9 cellular contexts compared by ENCODE assay signal in genomic region chr2:14303366-14304115, GRCh38.
DNase-seq lines count a peak whose midpoint lies in the region; ATAC-seq, FAIRE-seq and TF ChIP-seq lines count a peak whose summit lies in the region.
"Had no signal": no experiment of that assay in that cellular context is flagged by ENCODE, and none has a peak within 500 bp of the region (broad histone marks: within the 10 kb centered on the region; RNA-seq: fewer than 3 reads in every experiment).

No MANE protein-coding gene starts in this region.

- H4K20me1 ChIP-seq in GM12878 (ENCODE audit: control insufficient read depth, insufficient read depth) = no peaks in the 10 kb centered on the region

- ATAC-seq in GM19023 (IDR thresholded peaks at IDR 0.05; ENCODE audit: unreplicated experiment) = peak; percentile 80
- ATAC-seq in HG02571 (IDR thresholded peaks at IDR 0.05; ENCODE audit: unreplicated experiment) = peak; percentile 82
- peak; percentile 90 for ATAC-seq in HG03342 (IDR thresholded peaks at IDR 0.05; ENCODE audit: unreplicated experiment)
- ATAC-seq in GM12878 = peak; percentile 91
- ATAC-seq in T-helper 17 cell = no peak

- 0 out of 2 replicates have a peak overlapping the region, but pooled peaks have one; percentile 9 for H3K4me2 ChIP-seq in GM12878 (ENCODE audit: control insufficient read depth, insufficient read depth)

- no peak overlapping the region for H3K9ac ChIP-seq in GM12878 (ENCODE audit: control insufficient read depth, insufficient read depth, low read length)

- no peaks in the 10 kb centered on the region for H3K27me3 Mint-ChIP-seq in activated naive CD8-positive, alpha-beta T cell treated with anti-CD3 and anti-CD28 coated beads for 36 hours
- H3K27me3 Mint-ChIP-seq in T-helper 17 cell = no peaks in the 10 kb centered on the region
- no peaks in the 10 kb centered on the region for H3K27me3 Mint-ChIP-seq in endothelial cell (ENCODE audit: unreplicated experiment)

- BruUV-seq in GM12878 (replicated peaks; lab: Mats Ljungman, UMichigan) = no TSS peak

- TF ChIP-seq RAD21 in GM12878 (IDR thresholded peaks at IDR 0.05; ENCODE audit: insufficient read depth, low read depth, low read length) = no peak

- no peak overlapping the region for H3K27ac Mint-ChIP-seq in activated naive CD8-positive, alpha-beta T cell treated with anti-CD3 and anti-CD28 coated beads for 36 hours
- no peak overlapping the region for H3K27ac Mint-ChIP-seq in T-helper 17 cell
- H3K27ac Mint-ChIP-seq in endothelial cell (ENCODE audit: unreplicated experiment) = no peak overlapping the region

- no peaks in the 10 kb centered on the region for H3K4me1 Mint-ChIP-seq in activated naive CD8-positive, alpha-beta T cell treated with anti-CD3 and anti-CD28 coated beads for 36 hours
- H3K4me1 Mint-ChIP-seq in T-helper 17 cell (no peaks in the 10 kb centered on the region), endothelial cell (ENCODE audit: unreplicated experiment) (peaks cover 4% of the 10 kb centered on the region)

- DNase-seq in GM12878 (ENCODE audit: low read depth, low spot score) (peak; percentile 45), NCI-H748 (lab: John Stamatoyannopoulos, UW; ENCODE audit: unreplicated experiment) (no peak), T-helper 17 cell (no peak), endothelial cell (ENCODE audit: low spot score) (no peak)
- DNase-seq in activated naive CD8-positive, alpha-beta T cell treated with anti-CD3 and anti-CD28 coated beads for 36 hours = no peak
- DNase-seq: NCI-H526 had no signal

- RAD21 ChIA-PET in GM12878 (lab: Charles Lee; ENCODE audit: unreplicated experiment) = interaction anchor here (0.8 to 1.2 kb wide), 3 partner anchors 9 to 117 kb away, joined by 3 to 4 read pairs (median 3); no protein-coding TSS in a partner anchor

- H3K79me2 ChIP-seq in GM12878 (ENCODE audit: control insufficient read depth, insufficient read depth, low read length) = no peaks in the 10 kb centered on the region

- no peak overlapping the region for H3K4me3 Mint-ChIP-seq in activated naive CD8-positive, alpha-beta T cell treated with anti-CD3 and anti-CD28 coated beads for 36 hours
- H3K4me3 Mint-ChIP-seq in T-helper 17 cell (no peak overlapping the region), endothelial cell (ENCODE audit: unreplicated experiment) (no peak overlapping the region)

- SMC1A ChIA-PET in GM12878 (lab: Charles Lee; ENCODE audit: uncharacterized antibody, unreplicated experiment) = interaction anchor here (0.7 to 4.3 kb wide), 4 partner anchors 20 to 801 kb away, joined by 3 to 29 read pairs (median 14); no protein-coding TSS in a partner anchor

- H3K4me1 ChIP-seq in GM12878 (ENCODE audit: control insufficient read depth, insufficient read depth, low read length) = peaks cover 10% of the 10 kb centered on the region; the same call in 1 of the 2 replicates

- intact Hi-C loops in GM12878 (cut with micrococcal nuclease; ENCODE audit: unreplicated experiment) = loop anchor here (10.0 kb wide), 1 partner anchor 1109 kb away; no protein-coding TSS in a partner anchor

- no peak for TF ChIP-seq POLR2A in GM12878 (IDR thresholded peaks at IDR 0.05; ENCODE audit: low read depth, low read length)

- TF ChIP-seq EP300 in GM12878 (IDR thresholded peaks at IDR 0.05; ENCODE audit: borderline replicate concordance in 1 of 2, control insufficient read depth in 1 of 2, low read depth in 2 of 2, low read length in 2 of 2) = peak; percentile 88 to 97

- in situ Hi-C loops in GM12878 (cut with MboI) = no loop called here

- peak overlapping the region; percentile 65 for H3K27ac ChIP-seq in GM12878 (ENCODE audit: control insufficient read depth, insufficient read depth)

- 32% methylated on average over 3 of the region's 3 CpGs for WGBS in GM12878 (ENCODE audit: insufficient coverage, insufficient replicate concordance, low lambda C conversion rate, missing lambda C conversion rate)

- H3K9me3 ChIP-seq in GM12878 (replicated peaks; ENCODE audit: control insufficient read depth, insufficient read depth, low read length) (peaks cover 3% of the 10 kb centered on the region; the same call in 2 of the 3 replicates), T-helper 17 cell (ENCODE audit: control insufficient read depth, low read length, poor library complexity, severe bottlenecking) (peaks cover 2% of the 10 kb centered on the region)

- no peaks in the 10 kb centered on the region for H3K27me3 ChIP-seq in GM12878 (replicated peaks in 1 of 2; ENCODE audit: control insufficient read depth in 2 of 2, insufficient read depth in 2 of 2, low read length in 1 of 2)

- H2AFZ ChIP-seq in GM12878 (ENCODE audit: control insufficient read depth, low read depth, low read length) = peak overlapping the region; percentile 29; the same call in 1 of the 2 replicates

- POLR2A ChIA-PET in GM12878 (lab: Charles Lee) = no interaction called here

- no peaks in the 10 kb centered on the region for H3K36me3 Mint-ChIP-seq in activated naive CD8-positive, alpha-beta T cell treated with anti-CD3 and anti-CD28 coated beads for 36 hours
- H3K36me3 Mint-ChIP-seq in T-helper 17 cell (ENCODE audit: low read depth) = no peaks in the 10 kb centered on the region
- no peaks in the 10 kb centered on the region for H3K36me3 Mint-ChIP-seq in endothelial cell (ENCODE audit: low read depth, unreplicated experiment)

- TF ChIP-seq CTCF in GM12878 (IDR thresholded peaks at IDR 0.05 in 2 of 3, conservative IDR thresholded peaks at IDR 0.05 in 1 of 3; ENCODE audit: control insufficient read depth in 2 of 3, extremely low read depth in 1 of 3, insufficient read depth in 1 of 3, low read depth in 3 of 3, low read length in 3 of 3) (no peak), endothelial cell (IDR thresholded peaks at IDR 0.05; ENCODE audit: unreplicated experiment) (no peak)

- no peak overlapping the region for H3K4me3 ChIP-seq in GM12878

- FAIRE-seq in GM12878 (lab: Jason Lieb, UNC) = peak; percentile 71

- CTCF ChIA-PET in GM12878 (lab: Yijun Ruan, JAX) = no interaction called here

- no peaks in the 10 kb centered on the region for H3K9me3 Mint-ChIP-seq in activated naive CD8-positive, alpha-beta T cell treated with anti-CD3 and anti-CD28 coated beads for 36 hours
- H3K9me3 Mint-ChIP-seq in endothelial cell (ENCODE audit: unreplicated experiment) = no peaks in the 10 kb centered on the region

- no peaks in the 10 kb centered on the region for H3K36me3 ChIP-seq in GM12878 (ENCODE audit: control insufficient read depth in 2 of 2, insufficient read depth in 2 of 2, low read length in 1 of 2)

TF ChIP-seq in GM12878, 131 proteins besides CTCF, POLR2A, EP300 and RAD21 (continues in another document):
- TF ChIP-seq ZNF622 (IDR thresholded peaks at IDR 0.05) = no peak
- no peak for TF ChIP-seq MLLT1 (IDR thresholded peaks at IDR 0.05)
- TF ChIP-seq TCF12 (IDR thresholded peaks at IDR 0.05; ENCODE audit: low read depth, low read length) = no peak
- no peak for TF ChIP-seq E2F8 (IDR thresholded peaks at IDR 0.05; ENCODE audit: low read depth, partially characterized antibody)
- TF ChIP-seq KLF5 (IDR thresholded peaks at IDR 0.05; ENCODE audit: partially characterized antibody) = no peak
- TF ChIP-seq TCF3 (IDR thresholded peaks at IDR 0.05; ENCODE audit: borderline replicate concordance, insufficient read depth, low read depth, low read length) = no peak
- TF ChIP-seq HDAC6 (IDR thresholded peaks at IDR 0.05; ENCODE audit: unreplicated experiment) = no peak
- TF ChIP-seq MYC (IDR thresholded peaks at IDR 0.05; ENCODE audit: insufficient read depth, insufficient read length, insufficient replicate concordance, low read length, severe bottlenecking) = no peak
- TF ChIP-seq RCOR1 (conservative IDR thresholded peaks at IDR 0.05; ENCODE audit: low read depth, low read length) = 0 out of 2 replicates have a peak, but pooled peaks have one; percentile 70
